23 cellular contexts compared by ENCODE assay signal in genomic region chr16:69321080-69321479, GRCh38. TPM values are rescaled to one million over a fixed set of nuclear protein-coding genes. Genes with fewer than 3 reads are reported as not detected.
"Had no signal": no experiment of that assay in that cellular context is flagged by ENCODE, and none has a peak within 500 bp of the region (broad histone marks: within the 10 kb centered on the region; RNA-seq: fewer than 3 reads in every experiment).

No MANE protein-coding gene starts in this region.

- H3K27me3 ChIP-seq: breast epithelium, esophagus squamous epithelium, tibial artery, uterus had no signal

- FAIRE-seq: endothelial cell of umbilical vein, keratinocyte, TTC549 had no signal

- H3K4me1 ChIP-seq: breast epithelium, prostate gland, uterus had no signal

- DNase-seq: activated CD4-positive, alpha-beta T cell treated with anti-CD3 and anti-CD28 coated beads, Interleukin-2, amount 10 ng/mL, durations not matched to agents 7 days and 5 days; activated CD4-positive, CD25-positive, alpha-beta regulatory T cell; esophagus squamous epithelium; hippocampal formation; left ventricle myocardium inferior; occipital lobe; right cardiac atrium; stimulated activated CD4-positive, alpha-beta T cell treated with anti-CD3 and anti-CD28 coated beads, Interleukin-1b, Interleukin-23, amount 100 ng/mL, for 48 hours; stimulated activated naive CD4-positive, alpha-beta T cell had no signal

- H3K27ac ChIP-seq: breast epithelium, esophagus squamous epithelium, left ventricle myocardium inferior, prostate gland, tibial artery, uterus had no signal

- H3K36me3 ChIP-seq: uterus had no signal

- ATAC-seq: natural killer cell treated with Interleukin-12 subunit alpha and Interleukin-12 subunit beta and Interleukin-15 and Interleukin-18, amount 100 ng/mL, for 72 hours; right cardiac atrium had no signal

- H3K4me3 ChIP-seq: breast epithelium, esophagus squamous epithelium, left ventricle myocardium inferior, prostate gland, tibial artery, uterus had no signal

- H3K36me3 Mint-ChIP-seq: activated naive CD8-positive, alpha-beta T cell had no signal

- H3K27me3 Mint-ChIP-seq: activated CD4-positive, alpha-beta T cell treated with anti-CD3 and anti-CD28 coated beads, Interleukin-2, amount 10 ng/mL, durations not matched to agents 7 days and 5 days; activated naive CD8-positive, alpha-beta T cell; memory B cell; natural killer cell treated with Interleukin-12 subunit alpha and Interleukin-12 subunit beta and Interleukin-15 and Interleukin-18, amount 100 ng/mL, for 72 hours had no signal

- H3K9me3 ChIP-seq: breast epithelium, esophagus squamous epithelium, left ventricle myocardium inferior, prostate gland, tibial artery, uterus had no signal

- H3K4me3 Mint-ChIP-seq: activated CD4-positive, alpha-beta T cell treated with anti-CD3 and anti-CD28 coated beads, Interleukin-2, amount 10 ng/mL, durations not matched to agents 7 days and 5 days; activated naive CD8-positive, alpha-beta T cell; memory B cell; natural killer cell treated with Interleukin-12 subunit alpha and Interleukin-12 subunit beta and Interleukin-15 and Interleukin-18, amount 100 ng/mL, for 72 hours had no signal

- H3K9me3 Mint-ChIP-seq: activated CD4-positive, alpha-beta T cell treated with anti-CD3 and anti-CD28 coated beads, Interleukin-2, amount 10 ng/mL, durations not matched to agents 7 days and 5 days; activated T-helper 2 cell treated with anti-CD3 and anti-CD28 coated beads, Interferon-gamma antibody, Interleukin-2, Interleukin-4, amounts not matched to agents 10 μg/mL and 5 μg/mL and 100 μg/mL, durations not matched to agents 14 hours and 24 hours and 36 hours; memory B cell; natural killer cell treated with Interleukin-12 subunit alpha and Interleukin-12 subunit beta and Interleukin-15 and Interleukin-18, amount 100 ng/mL, for 72 hours had no signal

- H3K27ac Mint-ChIP-seq: activated CD4-positive, alpha-beta T cell treated with anti-CD3 and anti-CD28 coated beads, Interleukin-2, amount 10 ng/mL, durations not matched to agents 7 days and 5 days; activated T-helper 2 cell treated with anti-CD3 and anti-CD28 coated beads, Interferon-gamma antibody, Interleukin-2, Interleukin-4, amounts not matched to agents 10 μg/mL and 5 μg/mL and 100 μg/mL, durations not matched to agents 14 hours and 24 hours and 36 hours; natural killer cell treated with Interleukin-12 subunit alpha and Interleukin-12 subunit beta and Interleukin-15 and Interleukin-18, amount 100 ng/mL, for 72 hours had no signal

RNA-seq across cellular contexts. Expression of gene TMED6, which starts 30.5 kb away (rescaled TPM):
- total RNA-seq: esophagus squamous epithelium, fibroblast of villous mesenchyme, glomerular endothelial cell, left ventricle myocardium inferior, occipital lobe had no signal
- polyA plus RNA-seq: aorta, endothelial cell of umbilical vein, right cardiac atrium had no signal
